Comparison of ENCODE assay signal across 8 cellular contexts in genomic region chr21:17688912-17689874, GRCh38.
DNase-seq lines count a peak whose midpoint lies in the region; ATAC-seq and TF ChIP-seq lines count a peak whose summit lies in the region.

No MANE protein-coding gene starts in this region.

- 23 to 31% methylated on average over 13 of the region's 13 CpGs for WGBS in lower leg skin, 2 donors

- no peak for TF ChIP-seq POLR2A in lower leg skin (IDR thresholded peaks at IDR 0.05)

- DNase-seq in Right ventricle myocardium superior (peak; percentile 49), Right ventricle myocardium inferior (ENCODE audit: missing footprints) (no peak), T-helper 1 cell (peak; percentile 5 to 28 (median 9)), amygdala (lab: John Stamatoyannopoulos, UW) (peak in 34 of 56 donors; percentile 0 to 45 (median 15)), lower leg skin (ENCODE audit: low spot score in 2 of 2) (peak; percentile 51 to 89)
- peak; percentile 27 for DNase-seq in stimulated activated CD8-positive, alpha-beta memory T cell treated with anti-CD3 and anti-CD28 coated beads, Interleukin-4, amount 100 ng/mL, for 24 hours (ENCODE audit: low read depth)

- TF ChIP-seq CTCF in lower leg skin (IDR thresholded peaks at IDR 0.05) = no peak

- no peak overlapping the region for H3K4me3 ChIP-seq in lower leg skin (ENCODE audit: low read depth, poor library complexity, severe bottlenecking)

- intact Hi-C loops in Right ventricle myocardium superior (cut with DNase I) (no loop called here), Right ventricle myocardium inferior (cut with DNase I) (no loop called here), lower leg skin (cut with DNase I; ENCODE audit: low total_unique reads) (no loop called here)

- ATAC-seq in Right ventricle myocardium superior (ENCODE audit: poor library complexity) = no peak
- ATAC-seq in Right ventricle myocardium inferior = no peak
- no peak for ATAC-seq in GM19452 (IDR thresholded peaks at IDR 0.05; ENCODE audit: unreplicated experiment)
- no peak for ATAC-seq in GM21360 (IDR thresholded peaks at IDR 0.05; ENCODE audit: unreplicated experiment)
